In the genomic region with DNA sequence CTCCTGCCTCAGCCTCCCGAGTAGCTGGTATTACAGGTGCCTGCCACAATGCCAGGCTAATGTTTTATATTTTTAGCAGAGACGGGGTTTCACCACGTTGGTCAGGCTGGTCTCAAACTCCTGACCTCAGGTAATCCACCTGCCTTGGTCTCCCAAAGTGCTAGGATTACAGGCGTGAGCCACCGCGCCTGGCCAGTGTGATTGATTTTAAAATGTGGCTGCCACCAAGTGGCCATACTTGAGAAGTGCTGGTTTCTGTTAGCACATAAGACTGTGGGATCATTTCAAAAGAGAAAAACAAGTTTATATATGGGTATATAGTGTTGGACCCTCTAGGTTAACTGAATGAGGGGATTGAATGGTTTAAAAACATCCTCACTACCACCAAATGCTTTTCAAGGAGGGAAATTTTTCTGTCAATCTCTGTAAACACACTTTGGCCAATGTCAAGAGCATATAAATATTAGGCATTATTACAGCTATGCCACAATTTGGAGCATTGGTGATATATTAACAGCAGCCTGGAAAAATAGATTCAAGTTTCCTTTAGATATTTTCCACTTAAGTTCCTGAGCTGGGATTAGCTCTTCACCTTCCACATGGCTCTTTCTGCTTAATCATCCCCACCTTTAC, we compare ENCODE assay signal across 8 cellular contexts. TPM values are rescaled to one million over a fixed set of nuclear protein-coding genes. Genes with fewer than 3 reads are reported as not detected.
DNase-seq lines count a peak whose midpoint lies in the region; TF ChIP-seq lines count a peak whose summit lies in the region.

No MANE protein-coding gene starts in this region.

- no peak overlapping the region for H3K9ac ChIP-seq in neuronal stem cell (ENCODE audit: low read depth, low read length, poor library complexity)

- H2BK5ac ChIP-seq in neuronal stem cell (ENCODE audit: low read length): no peak overlapping the region

- no peaks in the 10 kb centered on the region for H3K9me3 ChIP-seq in ascending aorta
- H3K9me3 ChIP-seq in neuronal stem cell (replicated peaks in 1 of 2; ENCODE audit: control insufficient read depth in 2 of 2, insufficient read depth in 1 of 2, low read depth in 1 of 2, low read length in 2 of 2): no peaks in the 10 kb centered on the region

- H2BK15ac ChIP-seq in neuronal stem cell (ENCODE audit: low read length): no peak overlapping the region

- H3K36me3 ChIP-seq in ascending aorta (peaks cover 92 to 94% of the 10 kb centered on the region in 2 donors), neuronal stem cell (replicated peaks in 1 of 2; ENCODE audit: control insufficient read depth in 2 of 2, insufficient read depth in 2 of 2, low read length in 2 of 2) (peaks cover 64 to 95% of the 10 kb centered on the region in 2 donors)

- H3K27ac ChIP-seq in ascending aorta (no peak overlapping the region), neuronal stem cell (replicated peaks; ENCODE audit: low read length) (no peak overlapping the region)

- TF ChIP-seq CTCF in ascending aorta (IDR thresholded peaks at IDR 0.05): peak; percentile 52 to 64 (median 62)

- no peak overlapping the region for H2AFZ ChIP-seq in neuronal stem cell (ENCODE audit: low read length)

- WGBS in neuronal stem cell (ENCODE audit: extremely low coverage in 2 of 2, insufficient read length in 2 of 2, insufficient replicate concordance in 1 of 2), 2 donors: no CpG with 5 or more reads among the region's 6 CpGs

- peak; percentile 78 for DNase-seq in activated effector memory CD4-positive, alpha-beta T cell treated with anti-CD3 and anti-CD28 coated beads, Interleukin-2, amount 50 U/mL, for 16 hours
- no peak for DNase-seq in activated effector memory CD4-positive, alpha-beta T cell treated with Interleukin-2 at 50 U/mL for 16 hours
- DNase-seq in NCI-H82 treated with DMSO at 0.1 percent for 48 hours (lab: John Stamatoyannopoulos, UW; ENCODE audit: unreplicated experiment): peak; percentile 11
- no peak for DNase-seq in ascending aorta (ENCODE audit: low spot score in 2 of 2)
- DNase-seq in hippocampal formation (lab: John Stamatoyannopoulos, UW): peak; percentile 16 to 18
- DNase-seq in stimulated activated CD8-positive, alpha-beta memory T cell treated with anti-CD3 and anti-CD28 coated beads, Interleukin-15, amount 100 ng/mL, for 1 hour (ENCODE audit: low read depth): peak; percentile 18
- no peak for DNase-seq in neuronal stem cell (ENCODE audit: low spot score)
- no peak for DNase-seq in COLO829 (ENCODE audit: low spot score)

- H3K4me1 ChIP-seq in ascending aorta (no peaks in the 10 kb centered on the region), neuronal stem cell (ENCODE audit: control insufficient read depth in 2 of 2, insufficient read depth in 1 of 2, low read depth in 1 of 2, low read length in 2 of 2) (no peaks in the 10 kb centered on the region)

- no peak overlapping the region for H3K18ac ChIP-seq in neuronal stem cell (ENCODE audit: low read length)

- H3K23ac ChIP-seq in neuronal stem cell (ENCODE audit: low read depth, low read length, poor library complexity): no peak overlapping the region

- no peak overlapping the region for H2BK120ac ChIP-seq in neuronal stem cell (ENCODE audit: low read depth, low read length)

- no peak overlapping the region for H3K14ac ChIP-seq in neuronal stem cell (ENCODE audit: low read length)

- H4K91ac ChIP-seq in neuronal stem cell (ENCODE audit: low read depth, low read length, poor library complexity): no peak overlapping the region

- no peak overlapping the region for H3K4me3 ChIP-seq in ascending aorta
- no peak overlapping the region for H3K4me3 ChIP-seq in neuronal stem cell (ENCODE audit: low read length in 2 of 2)

- intact Hi-C loops in ascending aorta (cut with DNase I): loop anchor here (2.0 kb wide), 2 partner anchors 154 to 190 kb away; a partner anchor contains a TSS

- H3K4me2 ChIP-seq in neuronal stem cell (ENCODE audit: insufficient read depth, low read length, poor library complexity, severe bottlenecking): no peak overlapping the region

- no peaks in the 10 kb centered on the region for H3K27me3 ChIP-seq in ascending aorta
- H3K27me3 ChIP-seq in neuronal stem cell (ENCODE audit: control insufficient read depth in 3 of 3, insufficient read depth in 3 of 3, low read depth in 1 of 3, low read length in 3 of 3): no peaks in the 10 kb centered on the region

- no peak overlapping the region for H3K4ac ChIP-seq in neuronal stem cell (ENCODE audit: low read length)

- H2BK12ac ChIP-seq in neuronal stem cell (ENCODE audit: low read length): no peak overlapping the region

- H3K79me1 ChIP-seq in neuronal stem cell (ENCODE audit: low read depth, low read length): no peaks in the 10 kb centered on the region

- H2AK5ac ChIP-seq in neuronal stem cell (ENCODE audit: low read depth, low read length): no peak overlapping the region

- H4K8ac ChIP-seq in neuronal stem cell (ENCODE audit: low read depth, low read length): no peak overlapping the region

RNA-seq across cellular contexts. Expression of a gene that starts 13.5 kb away (rescaled TPM):
- 16.5 TPM for total RNA-seq in ascending aorta
- polyA plus RNA-seq in neuronal stem cell (2013, experiment 1 of 2): 15.4 TPM
- 14.5 TPM for polyA plus RNA-seq in neuronal stem cell (2013, experiment 2 of 2)

RNA-seq across cellular contexts. Expression of a gene that starts 18.9 kb away (rescaled TPM):
- 72.4 TPM for total RNA-seq in ascending aorta
- 95.3 TPM for polyA plus RNA-seq in neuronal stem cell (2013, experiment 1 of 2)
- 94.8 TPM for polyA plus RNA-seq in neuronal stem cell (2013, experiment 2 of 2)

RNA-seq across cellular contexts. Expression of a gene that starts 34.9 kb away (rescaled TPM):
- 35.0 TPM for total RNA-seq in ascending aorta
- 24.9 TPM for polyA plus RNA-seq in neuronal stem cell (2013, experiment 1 of 2)
- 24.3 TPM for polyA plus RNA-seq in neuronal stem cell (2013, experiment 2 of 2)

Comparison
In these comparisons a context has a peak if more than half of its experiments do, and no peak if none do; other contexts are left out.
1. DNase-seq: peak in activated effector memory CD4-positive, alpha-beta T cell treated with anti-CD3 and anti-CD28 coated beads, Interleukin-2, amount 50 U/mL, for 16 hours (single experiment), NCI-H82 treated with DMSO at 0.1 percent for 48 hours (single experiment), hippocampal formation (2 of 2) and stimulated activated CD8-positive, alpha-beta memory T cell treated with anti-CD3 and anti-CD28 coated beads, Interleukin-15, amount 100 ng/mL, for 1 hour (single experiment); none in activated effector memory CD4-positive, alpha-beta T cell treated with Interleukin-2 at 50 U/mL for 16 hours (single experiment), ascending aorta (0 of 2), neuronal stem cell (single experiment) and COLO829 (single experiment).